ENCODE assay signal across 8 cellular contexts in genomic region chr6:25138697-25139051, GRCh38.
DNase-seq lines count a peak whose midpoint lies in the region; ATAC-seq, FAIRE-seq and TF ChIP-seq lines count a peak whose summit lies in the region.

No MANE protein-coding gene starts in this region.

- FAIRE-seq in kidney (lab: Jason Lieb, UNC), result no peak

- no peaks in the 10 kb centered on the region for H3K27me3 Mint-ChIP-seq in CD4-positive, alpha-beta memory T cell
- H3K27me3 Mint-ChIP-seq in activated naive CD8-positive, alpha-beta T cell, result no peaks in the 10 kb centered on the region

- DNase-seq in CD4-positive, alpha-beta memory T cell, result peak in 3 of 5 donors; percentile 19 to 43 (median 39)
- DNase-seq in kidney (no peak), tibial nerve (ENCODE audit: low spot score in 2 of 2) (no peak), NCI-H748 (lab: John Stamatoyannopoulos, UW; ENCODE audit: unreplicated experiment) (no peak), NCI-H748 treated with DMSO at 0.1 percent for 48 hours (lab: John Stamatoyannopoulos, UW) (no peak), A172 (ENCODE audit: low spot score) (no peak)

- H3K36me3 Mint-ChIP-seq in CD4-positive, alpha-beta memory T cell, result peaks cover 0 to 13% of the 10 kb centered on the region in 2 donors
- peaks cover 11% of the 10 kb centered on the region for H3K36me3 Mint-ChIP-seq in activated naive CD8-positive, alpha-beta T cell

- no peak for TF ChIP-seq POLR2A in tibial nerve (IDR thresholded peaks at IDR 0.05)

- H3K4me1 ChIP-seq in CD4-positive, alpha-beta memory T cell (ENCODE audit: insufficient read depth, low read length), result peaks cover 40% of the 10 kb centered on the region
- peaks cover 3 to 7% of the 10 kb centered on the region in 2 donors for H3K4me1 ChIP-seq in kidney (ENCODE audit: control insufficient read depth in 1 of 2, insufficient read depth in 1 of 2, low read depth in 1 of 2, low read length in 2 of 2)
- H3K4me1 ChIP-seq in tibial nerve, result peaks cover 0 to 39% (median 12%) of the 10 kb centered on the region in 4 donors

- H3K27ac ChIP-seq in CD4-positive, alpha-beta memory T cell (ENCODE audit: low read depth, low read length), result peak overlapping the region; percentile 52
- H3K27ac ChIP-seq in kidney (ENCODE audit: low read depth in 2 of 2, low read length in 2 of 2) (peak overlapping the region; percentile 77 to 95), tibial nerve (peak overlapping the region; percentile 71 to 93 (median 86))

- ATAC-seq in HG02642 (IDR thresholded peaks at IDR 0.05; ENCODE audit: poor library complexity, unreplicated experiment), result peak; percentile 5

- peak overlapping the region; percentile 86 to 96 (median 94) for H3K27ac Mint-ChIP-seq in CD4-positive, alpha-beta memory T cell
- peak overlapping the region; percentile 99 for H3K27ac Mint-ChIP-seq in activated naive CD8-positive, alpha-beta T cell

- POLR2A ChIA-PET in CD4-positive, alpha-beta memory T cell (lab: Charles Lee; ENCODE audit: partially characterized antibody), result interaction anchor here (0.7 to 2.3 kb wide), 21 partner anchors 8 to 643 kb away, joined by 3 to 10 read pairs (median 5); partner anchors contain the start of genes ACOT13, C6orf62, CARMIL1 and TDP2

- 0 to 1% methylated on average over 2 of the region's 2 CpGs for WGBS in tibial nerve, 2 donors

- H3K27me3 ChIP-seq in CD4-positive, alpha-beta memory T cell (ENCODE audit: insufficient read depth, low read length), result no peaks in the 10 kb centered on the region
- no peaks in the 10 kb centered on the region for H3K27me3 ChIP-seq in tibial nerve

- intact Hi-C loops in CD4-positive, alpha-beta memory T cell (cut with micrococcal nuclease), result loop anchor here (5.0 kb wide), 2 partner anchors 84 to 96 kb away; no protein-coding TSS in a partner anchor
- intact Hi-C loops in kidney (cut with DNase I), result no loop called here

- no peaks in the 10 kb centered on the region for H3K9me3 Mint-ChIP-seq in CD4-positive, alpha-beta memory T cell
- no peaks in the 10 kb centered on the region for H3K9me3 Mint-ChIP-seq in activated naive CD8-positive, alpha-beta T cell (ENCODE audit: low read depth)

- H3K36me3 ChIP-seq in CD4-positive, alpha-beta memory T cell (ENCODE audit: insufficient read depth, low read length), result no peaks in the 10 kb centered on the region
- no peaks in the 10 kb centered on the region for H3K36me3 ChIP-seq in kidney (ENCODE audit: control insufficient read depth in 1 of 2, insufficient read depth in 2 of 2, low read length in 2 of 2)
- no peaks in the 10 kb centered on the region for H3K36me3 ChIP-seq in tibial nerve

- H3K9me3 ChIP-seq in CD4-positive, alpha-beta memory T cell (ENCODE audit: control insufficient read depth in 1 of 2, low read length in 2 of 2), result no peaks in the 10 kb centered on the region
- H3K9me3 ChIP-seq in kidney (ENCODE audit: control insufficient read depth in 1 of 2, low read length in 2 of 2) (no peaks in the 10 kb centered on the region), tibial nerve (no peaks in the 10 kb centered on the region)

- TF ChIP-seq CTCF in kidney (IDR thresholded peaks at IDR 0.05; ENCODE audit: borderline replicate concordance, extremely low read depth, insufficient read depth), result no peak
- TF ChIP-seq CTCF in tibial nerve (IDR thresholded peaks at IDR 0.05), result no peak

- H3K4me3 ChIP-seq in CD4-positive, alpha-beta memory T cell (ENCODE audit: low read length in 2 of 2), result peak overlapping the region; percentile 57 to 65
- H3K4me3 ChIP-seq in kidney (ENCODE audit: low read length in 2 of 2) (peak overlapping the region; percentile 75 to 76), tibial nerve (peak overlapping the region; percentile 29 to 59 (median 56))

- peak overlapping the region; percentile 30 to 65 for H3K9ac ChIP-seq in kidney (ENCODE audit: low read length in 2 of 2)

- peaks cover 20 to 42% (median 29%) of the 10 kb centered on the region in 4 donors for H3K4me1 Mint-ChIP-seq in CD4-positive, alpha-beta memory T cell
- H3K4me1 Mint-ChIP-seq in activated naive CD8-positive, alpha-beta T cell (ENCODE audit: low read depth), result peaks cover 40% of the 10 kb centered on the region

- TF ChIP-seq EP300 in tibial nerve (IDR thresholded peaks at IDR 0.05), result no peak

- CTCF ChIA-PET in CD4-positive, alpha-beta memory T cell (lab: Charles Lee; ENCODE audit: partially characterized antibody), result interaction anchor here (0.9 to 2.7 kb wide), 6 partner anchors 85 to 351 kb away, joined by 3 to 15 read pairs (median 3); no protein-coding TSS in a partner anchor

- peak overlapping the region; percentile 87 to 97 (median 90) for H3K4me3 Mint-ChIP-seq in CD4-positive, alpha-beta memory T cell
- H3K4me3 Mint-ChIP-seq in activated naive CD8-positive, alpha-beta T cell, result peak overlapping the region; percentile 91

Comparison
In these comparisons a context has a peak if more than half of its experiments do, and no peak if none do; other contexts are left out.
1. DNase-seq: peak in CD4-positive, alpha-beta memory T cell (3 of 5); none in kidney (single experiment), tibial nerve (0 of 2), NCI-H748 (single experiment), NCI-H748 treated with DMSO at 0.1 percent for 48 hours (single experiment) and A172 (single experiment).
2. Peak in every context shown above with its lines, with median percentiles within 50 percentile points of each other: H3K27ac ChIP-seq and H3K4me3 ChIP-seq.